ENCODE assay signal across 15 cellular contexts in the genomic region with DNA sequence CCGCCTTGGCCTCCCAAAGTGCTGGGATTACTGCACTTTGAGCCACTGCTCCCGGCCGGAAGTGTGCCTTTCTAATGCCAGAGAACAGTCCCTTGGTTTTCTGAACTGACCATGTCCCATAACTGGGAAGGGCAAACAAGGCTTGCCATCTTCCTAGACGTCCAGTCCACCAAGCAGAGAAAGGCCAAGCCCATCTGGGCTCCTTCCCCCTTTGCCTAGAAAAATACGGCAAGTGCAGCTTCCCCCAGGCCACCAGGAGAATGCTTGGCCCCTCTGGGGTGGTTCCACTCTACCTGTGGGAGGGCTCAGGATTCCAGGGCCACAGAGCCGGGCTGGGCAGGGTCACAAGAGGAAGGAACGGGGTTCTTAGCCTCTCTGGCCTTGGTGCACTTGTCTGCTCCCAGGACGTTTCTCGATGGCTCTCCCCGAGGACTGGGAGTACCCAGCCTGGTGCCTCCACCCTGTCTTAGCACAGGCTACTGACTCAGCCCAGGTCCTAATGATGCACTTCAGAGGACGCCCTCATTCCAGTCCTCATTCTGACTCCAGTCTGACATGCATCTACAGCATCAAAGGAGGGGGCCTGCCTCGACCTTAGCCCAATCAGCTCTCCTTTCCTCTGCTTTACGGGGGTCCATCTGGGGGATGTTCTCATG. TPM values are rescaled to one million over a fixed set of nuclear protein-coding genes. Genes with fewer than 3 reads are reported as not detected.
A peak's percentile ranks its signal among the peaks of the same experiment; 100 is the strongest.
DNase-seq lines count a peak whose midpoint lies in the region; ATAC-seq and TF ChIP-seq lines count a peak whose summit lies in the region.
"Had no signal": no experiment of that assay in that cellular context is flagged by ENCODE, and none has a peak within 500 bp of the region (broad histone marks: within the 10 kb centered on the region; RNA-seq: fewer than 3 reads in every experiment).

No MANE protein-coding gene starts in this region.

- H3K9me3 ChIP-seq in PC-9 (ENCODE audit: insufficient read depth, low read depth), result no peaks in the 10 kb centered on the region
- no peaks in the 10 kb centered on the region for H3K9me3 ChIP-seq in iPS-20b (ENCODE audit: insufficient read depth, low read depth, low read length)
- H3K9me3 ChIP-seq in smooth muscle cell (replicated peaks; ENCODE audit: low read depth), result no peaks in the 10 kb centered on the region
- H3K9me3 ChIP-seq: testis had no signal

- H3K4me1 ChIP-seq in PC-9 (replicated peaks; ENCODE audit: insufficient read depth) (peaks cover 37% of the 10 kb centered on the region), iPS-20b (ENCODE audit: insufficient read depth, low read length) (peaks cover 37% of the 10 kb centered on the region), smooth muscle cell (ENCODE audit: low read depth) (peaks cover 43% of the 10 kb centered on the region)

- WGBS in smooth muscle cell (ENCODE audit: low lambda C conversion rate), result 74% methylated on average over 13 of the region's 13 CpGs

- TF ChIP-seq CTCF in PC-9 (conservative IDR thresholded peaks at IDR 0.05), result no peak
- no peak for TF ChIP-seq CTCF in smooth muscle cell (IDR thresholded peaks at IDR 0.05; ENCODE audit: borderline replicate concordance, insufficient read depth, poor library complexity, severe bottlenecking)

- peaks cover 7% of the 10 kb centered on the region for H3K4me1 Mint-ChIP-seq in activated CD4-positive, alpha-beta T cell treated with anti-CD3 and anti-CD28 coated beads for 36 hours

- intact Hi-C loops in activated CD4-positive, alpha-beta T cell treated with anti-CD3 and anti-CD28 coated beads for 36 hours (cut with DNase I, micrococcal nuclease), result loop anchor here (2.0 to 5.0 kb wide), 3 partner anchors 92 to 347 kb away; a partner anchor contains a TSS
- intact Hi-C loops in PC-9 (cut with micrococcal nuclease; ENCODE audit: unreplicated experiment), result no loop called here

- H3F3A ChIP-seq in PC-9 (ENCODE audit: insufficient read depth, low read depth), result 0 out of 2 replicates have a peak, but pooled peaks cover 4% of the 10 kb centered on the region
- no peaks in the 10 kb centered on the region for H3F3A ChIP-seq in smooth muscle cell (ENCODE audit: low read depth)

- peak; percentile 26 for DNase-seq in activated CD4-positive, alpha-beta T cell treated with anti-CD3 and anti-CD28 coated beads for 36 hours
- no peak for DNase-seq in activated CD4-positive, alpha-beta T cell treated with anti-CD3 and anti-CD28 coated beads for 48 hours
- DNase-seq in PC-9, result no peak
- no peak for DNase-seq in smooth muscle cell (lab: John Stamatoyannopoulos, UW; ENCODE audit: unreplicated experiment)
- DNase-seq in NCI-H2107 (lab: John Stamatoyannopoulos, UW), result no peak
- DNase-seq in activated gamma-delta T cell (lab: John Stamatoyannopoulos, UW), result no peak
- DNase-seq: 8988T; activated naive CD4-positive, alpha-beta T cell; NCI-H510A; testis had no signal

- H3K4me2 ChIP-seq in PC-9, result peak overlapping the region; percentile 78
- H3K4me2 ChIP-seq in smooth muscle cell, result peak overlapping the region; percentile 93

- no peaks in the 10 kb centered on the region for H4K20me1 ChIP-seq in PC-9 (ENCODE audit: insufficient read depth)
- H4K20me1 ChIP-seq in smooth muscle cell (ENCODE audit: low read depth), result no peaks in the 10 kb centered on the region

- H3K27me3 Mint-ChIP-seq in activated CD4-positive, alpha-beta T cell treated with anti-CD3 and anti-CD28 coated beads for 36 hours, result no peaks in the 10 kb centered on the region

- POLR2A ChIA-PET in activated CD4-positive, alpha-beta T cell treated with anti-CD3 and anti-CD28 coated beads for 36 hours (lab: Charles Lee), result no interaction called here
- POLR2A ChIA-PET in PC-9 (lab: Charles Lee; ENCODE audit: unreplicated experiment), result interaction anchor here (0.6 kb wide), 1 partner anchor 288 kb away, joined by 27 read pairs; no protein-coding TSS in a partner anchor

- H3K9ac ChIP-seq in iPS-20b (ENCODE audit: low read depth, low read length) (peak overlapping the region; percentile 65; the same call in 1 of the 2 replicates), smooth muscle cell (ENCODE audit: low read depth) (peak overlapping the region; percentile 65)

- H3K79me2 ChIP-seq in PC-9 (ENCODE audit: low read depth) (no peaks in the 10 kb centered on the region), smooth muscle cell (ENCODE audit: low read depth) (no peaks in the 10 kb centered on the region)

- no peaks in the 10 kb centered on the region for H3K36me3 ChIP-seq in PC-9 (ENCODE audit: low read depth)
- no peaks in the 10 kb centered on the region for H3K36me3 ChIP-seq in iPS-20b (ENCODE audit: insufficient read depth, low read depth, low read length)
- H3K36me3 ChIP-seq in smooth muscle cell (ENCODE audit: low read depth), result no peaks in the 10 kb centered on the region

- H3K27me3 ChIP-seq in PC-9 (ENCODE audit: insufficient read depth, low read depth) (no peaks in the 10 kb centered on the region), iPS-20b (ENCODE audit: insufficient read depth, low read length) (peaks cover 44% of the 10 kb centered on the region), smooth muscle cell (ENCODE audit: low read depth) (peaks cover 7% of the 10 kb centered on the region)
- H3K27me3 ChIP-seq: testis had no signal

- H2AFZ ChIP-seq in PC-9, result no peak overlapping the region
- H2AFZ ChIP-seq in smooth muscle cell (ENCODE audit: low read depth), result no peak overlapping the region

- H3K9me2 ChIP-seq in PC-9 (ENCODE audit: insufficient read depth), result no peaks in the 10 kb centered on the region

- H3K4me3 Mint-ChIP-seq in activated CD4-positive, alpha-beta T cell treated with anti-CD3 and anti-CD28 coated beads for 36 hours, result no peak overlapping the region

- CTCF ChIA-PET in activated CD4-positive, alpha-beta T cell treated with anti-CD3 and anti-CD28 coated beads for 36 hours (lab: Charles Lee), result interaction anchor here (0.6 to 11.3 kb wide), 9 partner anchors 10 to 60 kb away, joined by 3 to 153 read pairs (median 16); no protein-coding TSS in a partner anchor
- CTCF ChIA-PET in PC-9 (lab: Charles Lee), result interaction anchor here (0.6 to 1.7 kb wide), 3 partner anchors 19 to 97 kb away, joined by 3 to 5 read pairs (median 4); no protein-coding TSS in a partner anchor

- no TSS peak for BruUV-seq in PC-9 (replicated peaks; lab: Mats Ljungman, UMichigan)

- no peak for ATAC-seq in activated CD4-positive, alpha-beta T cell treated with anti-CD3 and anti-CD28 coated beads for 36 hours
- no peak for ATAC-seq in GM21723 (IDR thresholded peaks at IDR 0.05; ENCODE audit: unreplicated experiment)

- no peaks in the 10 kb centered on the region for H3K36me3 Mint-ChIP-seq in activated CD4-positive, alpha-beta T cell treated with anti-CD3 and anti-CD28 coated beads for 36 hours (ENCODE audit: low read depth)

- no peaks in the 10 kb centered on the region for H3K9me3 Mint-ChIP-seq in activated CD4-positive, alpha-beta T cell treated with anti-CD3 and anti-CD28 coated beads for 36 hours (ENCODE audit: low read depth)

- no peak overlapping the region for H3K27ac ChIP-seq in PC-9
- no peak overlapping the region for H3K27ac ChIP-seq in iPS-20b (ENCODE audit: low read length)
- no peak overlapping the region for H3K27ac ChIP-seq in smooth muscle cell (ENCODE audit: low read depth)

- peak overlapping the region; percentile 56; the same call in 1 of the 2 replicates for H3K4me3 ChIP-seq in PC-9
- peak overlapping the region; percentile 67 for H3K4me3 ChIP-seq in iPS-20b (ENCODE audit: low read length)
- H3K4me3 ChIP-seq in smooth muscle cell, result peak overlapping the region; percentile 60

- no peak overlapping the region for H3K27ac Mint-ChIP-seq in activated CD4-positive, alpha-beta T cell treated with anti-CD3 and anti-CD28 coated beads for 36 hours

RNA-seq across cellular contexts. Expression of a gene that starts 1.2 kb away (rescaled TPM):
- total RNA-seq in activated CD4-positive, alpha-beta T cell treated with anti-CD3 and anti-CD28 coated beads for 36 hours, result under 1 TPM; 0.58 to 0.71 TPM
- total RNA-seq in PC-9 (2021), result 2.1 and 2.7 TPM in 2 replicates
- 1.4 and 1.8 TPM in 2 replicates for total RNA-seq in smooth muscle cell
- 0.25 and 2.5 TPM in 2 replicates for polyA plus RNA-seq in smooth muscle cell

RNA-seq across cellular contexts. Expression of a gene that starts 33.8 kb away (rescaled TPM):
- not detected for total RNA-seq in activated CD4-positive, alpha-beta T cell treated with anti-CD3 and anti-CD28 coated beads for 36 hours
- total RNA-seq in PC-9 (2021) (not detected in 2 replicates), smooth muscle cell (not detected in 2 replicates)
- polyA plus RNA-seq in smooth muscle cell, result not detected in 2 replicates
- total RNA-seq: cerebellum, liver, progenitor cell of endocrine pancreas, testis had no signal
- polyA plus RNA-seq: liver had no signal

RNA-seq across cellular contexts. Expression of a gene that starts 39.6 kb away (rescaled TPM):
- total RNA-seq in activated CD4-positive, alpha-beta T cell treated with anti-CD3 and anti-CD28 coated beads for 36 hours, result not detected
- total RNA-seq in PC-9 (2021) (not detected in 2 replicates), smooth muscle cell (1.4 and 7.0 TPM in 2 replicates)
- polyA plus RNA-seq in smooth muscle cell, result 5.2 and 7.2 TPM in 2 replicates

RNA-seq across cellular contexts. Expression of a gene that starts 42.7 kb away (rescaled TPM):
- total RNA-seq in activated CD4-positive, alpha-beta T cell treated with anti-CD3 and anti-CD28 coated beads for 36 hours, result under 1 TPM; 0.18 to 0.91 TPM
- total RNA-seq in PC-9 (2021) (not detected in 2 replicates), smooth muscle cell (266 and 297 TPM in 2 replicates)
- 411 and 614 TPM in 2 replicates for polyA plus RNA-seq in smooth muscle cell

RNA-seq across cellular contexts. Expression of a gene that starts 46.0 kb away (rescaled TPM):
- 10 to 100 TPM; 29.9 TPM for total RNA-seq in activated CD4-positive, alpha-beta T cell treated with anti-CD3 and anti-CD28 coated beads for 36 hours
- total RNA-seq in PC-9 (2021) (55.0 and 64.3 TPM in 2 replicates), smooth muscle cell (14.6 and 16.1 TPM in 2 replicates)
- polyA plus RNA-seq in smooth muscle cell, result 53.3 and 63.1 TPM in 2 replicates
